9 cellular contexts compared by ENCODE assay signal in the genomic region with DNA sequence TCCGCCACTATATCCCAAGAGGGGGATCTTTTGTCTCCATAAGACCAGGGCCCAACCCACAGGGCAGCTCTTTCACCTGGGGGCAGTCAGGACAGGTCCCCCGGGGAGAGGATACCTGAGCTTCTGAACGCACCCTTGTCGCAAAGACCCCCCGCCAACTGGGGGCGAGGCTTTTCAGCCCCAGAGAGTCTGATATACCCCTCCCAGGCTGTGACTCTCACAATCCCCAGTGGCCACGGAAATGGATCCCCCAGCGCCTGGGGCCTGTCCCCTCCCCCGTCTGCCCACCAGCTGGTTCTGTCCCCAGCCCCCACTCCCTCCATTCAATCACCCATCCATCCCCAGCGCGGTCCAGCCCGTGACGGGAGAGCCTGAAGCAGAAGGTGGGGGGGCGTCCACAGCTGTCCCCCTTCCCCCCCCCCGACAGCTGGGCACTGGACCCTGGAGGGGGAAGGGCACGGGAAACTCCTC. TPM values are rescaled to one million over a fixed set of nuclear protein-coding genes. Genes with fewer than 3 reads are reported as not detected.
A peak's percentile ranks its signal among the peaks of the same experiment; 100 is the strongest.
DNase-seq lines count a peak whose midpoint lies in the region; ATAC-seq, FAIRE-seq and TF ChIP-seq lines count a peak whose summit lies in the region.
"Had no signal": no experiment of that assay in that cellular context is flagged by ENCODE, and none has a peak within 500 bp of the region (broad histone marks: within the 10 kb centered on the region; RNA-seq: fewer than 3 reads in every experiment).

No MANE protein-coding gene starts in this region.

- no peaks in the 10 kb centered on the region for H3K36me3 ChIP-seq in CD8-positive, alpha-beta T cell (ENCODE audit: insufficient read depth, low read length)
- H3K36me3 ChIP-seq in Peyer's patch, result no peaks in the 10 kb centered on the region

- H3K27me3 Mint-ChIP-seq in CD8-positive, alpha-beta T cell (ENCODE audit: low read depth), result peaks cover 47% of the 10 kb centered on the region
- H3K27me3 Mint-ChIP-seq in osteocyte (ENCODE audit: unreplicated experiment), result no peaks in the 10 kb centered on the region

- intact Hi-C loops in CD8-positive, alpha-beta T cell (cut with DNase I, micrococcal nuclease), result no loop called here

- no peak overlapping the region for H3K27ac Mint-ChIP-seq in CD8-positive, alpha-beta T cell
- H3K27ac Mint-ChIP-seq in osteocyte (ENCODE audit: unreplicated experiment), result no peak overlapping the region

- H3K4me1 Mint-ChIP-seq in CD8-positive, alpha-beta T cell (ENCODE audit: low read depth), result no peaks in the 10 kb centered on the region
- peaks cover 19% of the 10 kb centered on the region for H3K4me1 Mint-ChIP-seq in osteocyte (ENCODE audit: unreplicated experiment)

- no peak for FAIRE-seq in RCC 7860 (lab: Jason Lieb, UNC)
- FAIRE-seq: islet of Langerhans had no signal

- H3K27me3 ChIP-seq in CD8-positive, alpha-beta T cell (ENCODE audit: insufficient read depth, low read length), result peaks cover 12% of the 10 kb centered on the region
- H3K27me3 ChIP-seq in Peyer's patch, result no peaks in the 10 kb centered on the region

- no peaks in the 10 kb centered on the region for H3K9me3 Mint-ChIP-seq in CD8-positive, alpha-beta T cell
- H3K9me3 Mint-ChIP-seq in osteocyte (ENCODE audit: unreplicated experiment), result no peaks in the 10 kb centered on the region

- CTCF ChIA-PET in CD8-positive, alpha-beta T cell (lab: Charles Lee), result no interaction called here
- CTCF ChIA-PET in HEK293T (lab: Yijun Ruan, JAX), result no interaction called here

- peak overlapping the region; percentile 53 for H3K4me3 Mint-ChIP-seq in CD8-positive, alpha-beta T cell
- peak overlapping the region; percentile 70 for H3K4me3 Mint-ChIP-seq in osteocyte (ENCODE audit: unreplicated experiment)

- ATAC-seq in CD8-positive, alpha-beta T cell, result no peak
- no peak for ATAC-seq in GM21381 (IDR thresholded peaks at IDR 0.05; ENCODE audit: unreplicated experiment)

- H3K4me3 ChIP-seq in CD8-positive, alpha-beta T cell (ENCODE audit: low read depth, low read length), result peak overlapping the region; percentile 45
- peak overlapping the region; percentile 79 to 98 (median 86) for H3K4me3 ChIP-seq in Peyer's patch
- peak overlapping the region; percentile 61 for H3K4me3 ChIP-seq in fibroblast of mammary gland (ENCODE audit: control insufficient read depth, low read depth, low read length)

- no peak for TF ChIP-seq POLR2A in Peyer's patch (IDR thresholded peaks at IDR 0.05)

- no peaks in the 10 kb centered on the region for H3K36me3 Mint-ChIP-seq in CD8-positive, alpha-beta T cell
- H3K36me3 Mint-ChIP-seq in osteocyte (ENCODE audit: unreplicated experiment), result no peaks in the 10 kb centered on the region

- H3K27ac ChIP-seq in CD8-positive, alpha-beta T cell (ENCODE audit: low read depth, low read length), result no peak overlapping the region
- H3K27ac ChIP-seq in Peyer's patch, result peak overlapping the region; percentile 69 to 89 (median 82)

- POLR2A ChIA-PET in CD8-positive, alpha-beta T cell (lab: Charles Lee), result interaction anchor here (0.5 kb wide), 1 partner anchor 68 kb away, joined by 7 read pairs; no protein-coding TSS in a partner anchor
- POLR2A ChIA-PET in HEK293T (lab: Yijun Ruan, JAX), result no interaction called here

- TF ChIP-seq CTCF in CD8-positive, alpha-beta T cell (IDR thresholded peaks at IDR 0.05), result no peak
- TF ChIP-seq CTCF in Peyer's patch (IDR thresholded peaks at IDR 0.05) (no peak), fibroblast of mammary gland (conservative IDR thresholded peaks at IDR 0.05; ENCODE audit: control insufficient read depth, insufficient read depth, low read depth, low read length) (no peak), osteocyte (IDR thresholded peaks at IDR 0.05) (no peak)

- H3K4me1 ChIP-seq in CD8-positive, alpha-beta T cell (ENCODE audit: insufficient read depth, low read length), result peaks cover 4% of the 10 kb centered on the region
- H3K4me1 ChIP-seq in Peyer's patch, result peaks cover 0 to 33% (median 2%) of the 10 kb centered on the region in 4 donors

- DNase-seq in CD8-positive, alpha-beta T cell, result no peak
- DNase-seq in Peyer's patch, result no peak
- DNase-seq in fibroblast of mammary gland (ENCODE audit: low read depth), result no peak
- no peak for DNase-seq in osteocyte (ENCODE audit: extremely low spot score, unreplicated experiment)
- no peak for DNase-seq in RCC 7860 (ENCODE audit: low spot score)
- DNase-seq in SHP77 (lab: John Stamatoyannopoulos, UW), result no peak
- DNase-seq in HEK293T (ENCODE audit: extremely low spot score), result no peak

- no peaks in the 10 kb centered on the region for H3K9me3 ChIP-seq in CD8-positive, alpha-beta T cell (ENCODE audit: low read length)
- no peaks in the 10 kb centered on the region for H3K9me3 ChIP-seq in Peyer's patch

TF ChIP-seq in HEK293T, 16 proteins besides CTCF, POLR2A, EP300 and RAD21:
- TF ChIP-seq ARNT (IDR thresholded peaks at IDR 0.05) (no peak), ZNF384 (IDR thresholded peaks at IDR 0.05) (no peak), FOXK2 (IDR thresholded peaks at IDR 0.05) (no peak), FOXM1 (IDR thresholded peaks at IDR 0.05; ENCODE audit: borderline replicate concordance) (no peak), CTBP1 (IDR thresholded peaks at IDR 0.05; ENCODE audit: borderline replicate concordance) (no peak), BHLHE40 (IDR thresholded peaks at IDR 0.05; ENCODE audit: borderline replicate concordance) (no peak), SUZ12 (IDR thresholded peaks at IDR 0.05) (no peak), SP1 (IDR thresholded peaks at IDR 0.05) (no peak), TARDBP (IDR thresholded peaks at IDR 0.05) (no peak)
- TF ChIP-seq, protein P1, sequence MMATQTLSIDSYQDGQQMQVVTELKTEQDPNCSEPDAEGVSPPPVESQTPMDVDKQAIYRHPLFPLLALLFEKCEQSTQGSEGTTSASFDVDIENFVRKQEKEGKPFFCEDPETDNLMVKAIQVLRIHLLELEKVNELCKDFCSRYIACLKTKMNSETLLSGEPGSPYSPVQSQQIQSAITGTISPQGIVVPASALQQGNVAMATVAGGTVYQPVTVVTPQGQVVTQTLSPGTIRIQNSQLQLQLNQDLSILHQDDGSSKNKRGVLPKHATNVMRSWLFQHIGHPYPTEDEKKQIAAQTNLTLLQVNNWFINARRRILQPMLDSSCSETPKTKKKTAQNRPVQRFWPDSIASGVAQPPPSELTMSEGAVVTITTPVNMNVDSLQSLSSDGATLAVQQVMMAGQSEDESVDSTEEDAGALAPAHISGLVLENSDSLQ (IDR thresholded peaks at IDR 0.05), result no peak

RNA-seq across cellular contexts. Expression of gene DOCK6, which starts 0.9 kb away (rescaled TPM):
- under 1 TPM; 0.19 to 0.54 TPM for total RNA-seq in CD8-positive, alpha-beta T cell
- total RNA-seq in Peyer's patch (100 to 1,000 TPM in 3 of 4 donors, 10 to 100 TPM in 1; 66.4 to 194 (median 157) TPM), osteocyte (81.7 and 86.9 TPM in 2 replicates)

RNA-seq across cellular contexts. Expression of gene ANGPTL8, which starts 22.0 kb away (rescaled TPM):
- not detected for total RNA-seq in CD8-positive, alpha-beta T cell
- total RNA-seq in Peyer's patch, result not detected
- total RNA-seq in osteocyte, result not detected in 2 replicates

RNA-seq across cellular contexts. Expression of gene TSPAN16, which starts 34.5 kb away (rescaled TPM):
- not detected for total RNA-seq in CD8-positive, alpha-beta T cell
- total RNA-seq in Peyer's patch, result not detected
- total RNA-seq in osteocyte, result not detected in 2 replicates

Comparison
In these comparisons a context has a peak if more than half of its experiments do, and no peak if none do; other contexts are left out.
1. RNA of gene DOCK6, which starts 0.9 kb away (total RNA-seq): 66.4 to 194 TPM in Peyer's patch and 81.7 to 86.9 TPM in osteocyte; 0.19 to 0.54 TPM in CD8-positive, alpha-beta T cell; every median in the first group is over 10 times any median in the second.
2. Peak in every context shown above with its lines, with median percentiles within 50 percentile points of each other: H3K4me3 ChIP-seq.